ENCODE assay signal across 8 cellular contexts in genomic region chr13:67416047-67416925, GRCh38.
DNase-seq lines count a peak whose midpoint lies in the region; ATAC-seq and TF ChIP-seq lines count a peak whose summit lies in the region.

No MANE protein-coding gene starts in this region.

- H3K9me3 Mint-ChIP-seq in nephron progenitor cell: no peaks in the 10 kb centered on the region
- peaks cover 0 to 4% (median 2%) of the 10 kb centered on the region in 7 donors for H3K9me3 Mint-ChIP-seq in CD14-positive monocyte

- H3K4me1 Mint-ChIP-seq in nephron progenitor cell (peaks cover 5% of the 10 kb centered on the region), CD14-positive monocyte (no peaks in the 10 kb centered on the region)

- H3K27ac Mint-ChIP-seq in nephron progenitor cell: peak overlapping the region; percentile 24
- no peak overlapping the region for H3K27ac Mint-ChIP-seq in CD14-positive monocyte

- no peaks in the 10 kb centered on the region for H3K27me3 ChIP-seq in brain microvascular endothelial cell (replicated peaks)

- in situ Hi-C loops in brain microvascular endothelial cell (cut with HindIII; ENCODE audit: low pct_ligation_motif_present, low sequenced_read_pairs): no loop called here

- intact Hi-C loops in CD14-positive monocyte (cut with micrococcal nuclease): no loop called here

- DNase-seq in activated CD4-positive, alpha-beta T cell treated with anti-CD3 and anti-CD28 coated beads for 48 hours: peak; percentile 4
- DNase-seq in activated CD4-positive, alpha-beta T cell treated with anti-CD3 and anti-CD28 coated beads for 1 hour: no peak
- DNase-seq in HPDE6-E6E7 (ENCODE audit: extremely low spot score): peak; percentile 8
- peak; percentile 43 for DNase-seq in brain microvascular endothelial cell
- peak; percentile 65 for DNase-seq in nephron progenitor cell
- no peak for DNase-seq in CD14-positive monocyte (ENCODE audit: low spot score)

- no peak overlapping the region for H3K27ac ChIP-seq in brain microvascular endothelial cell

- no peak overlapping the region for H3K4me3 Mint-ChIP-seq in nephron progenitor cell
- H3K4me3 Mint-ChIP-seq in CD14-positive monocyte: no peak overlapping the region

- no peaks in the 10 kb centered on the region for H3K36me3 ChIP-seq in brain microvascular endothelial cell (replicated peaks)

- no peak overlapping the region for H3K4me3 ChIP-seq in brain microvascular endothelial cell (ENCODE audit: low read depth, low read length)

- no peaks in the 10 kb centered on the region for H3K27me3 Mint-ChIP-seq in nephron progenitor cell (ENCODE audit: low read depth, poor library complexity)
- no peaks in the 10 kb centered on the region for H3K27me3 Mint-ChIP-seq in CD14-positive monocyte (ENCODE audit: low read depth in 3 of 3)

- no peaks in the 10 kb centered on the region for H3K36me3 Mint-ChIP-seq in nephron progenitor cell (ENCODE audit: low read depth)
- no peaks in the 10 kb centered on the region for H3K36me3 Mint-ChIP-seq in CD14-positive monocyte

- TF ChIP-seq CTCF in brain microvascular endothelial cell (IDR thresholded peaks at IDR 0.05; ENCODE audit: low read depth, low read length, missing control alignments) (peak; percentile 93), nephron progenitor cell (IDR thresholded peaks at IDR 0.05) (peak; percentile 68), CD14-positive monocyte (IDR thresholded peaks at IDR 0.05) (no peak)

- ATAC-seq in GM19455 (IDR thresholded peaks at IDR 0.05; ENCODE audit: unreplicated experiment) (no peak), GM21360 (IDR thresholded peaks at IDR 0.05; ENCODE audit: unreplicated experiment) (no peak)

Comparison
In these comparisons a context has a peak if more than half of its experiments do, and no peak if none do; other contexts are left out.
1. DNase-seq: peak in activated CD4-positive, alpha-beta T cell treated with anti-CD3 and anti-CD28 coated beads for 48 hours (single experiment), HPDE6-E6E7 (single experiment), brain microvascular endothelial cell (single experiment) and nephron progenitor cell (single experiment); none in activated CD4-positive, alpha-beta T cell treated with anti-CD3 and anti-CD28 coated beads for 1 hour (single experiment) and CD14-positive monocyte (single experiment).